In genomic region chr5:172175263-172175719, GRCh38 we compare ENCODE assay signal across 8 cellular contexts. TPM values are rescaled to one million over a fixed set of nuclear protein-coding genes. Genes with fewer than 3 reads are reported as not detected.
A peak's percentile ranks its signal among the peaks of the same experiment; 100 is the strongest.
DNase-seq lines count a peak whose midpoint lies in the region; ATAC-seq and TF ChIP-seq lines count a peak whose summit lies in the region.

No MANE protein-coding gene starts in this region.

- no peaks in the 10 kb centered on the region for H3K27me3 Mint-ChIP-seq in activated T-cell treated with anti-CD3 and anti-CD28 coated beads, Interleukin-2, amount 50 U/mL, for 4 hours (ENCODE audit: low read depth)

- 47 to 68% methylated on average over 7 of the region's 7 CpGs for WGBS in lower leg skin, 2 donors

- H3K36me3 Mint-ChIP-seq in activated T-cell treated with anti-CD3 and anti-CD28 coated beads, Interleukin-2, amount 50 U/mL, for 4 hours (ENCODE audit: insufficient read depth): peaks cover 7% of the 10 kb centered on the region
- H3K36me3 Mint-ChIP-seq in stimulated activated effector memory CD8-positive, alpha-beta T cell treated with anti-CD3 and anti-CD28 coated beads, Interleukin-12 subunit alpha, Interleukin-12 subunit beta, amount 100 ng/mL, for 72 hours: peaks cover 80% of the 10 kb centered on the region

- in situ Hi-C loops in GM13976 (cut with MboI; ENCODE audit: low sequenced_read_pairs, unreplicated experiment): loop anchor here (5.0 kb wide), 1 partner anchor 63 kb away; no protein-coding TSS in a partner anchor

- no peak overlapping the region for H3K4me3 ChIP-seq in lower leg skin (ENCODE audit: low read depth, poor library complexity, severe bottlenecking)

- H3K27ac Mint-ChIP-seq in stimulated activated effector memory CD8-positive, alpha-beta T cell treated with anti-CD3 and anti-CD28 coated beads, Interleukin-12 subunit alpha, Interleukin-12 subunit beta, amount 100 ng/mL, for 72 hours: peak overlapping the region; percentile 92

- DNase-seq in GM13976 (ENCODE audit: low spot score) (peak; percentile 81), NOMO-1 treated with dmso at 0.1 percent for 144 hours (lab: John Stamatoyannopoulos, UW; ENCODE audit: unreplicated experiment) (peak; percentile 97), lower leg skin (ENCODE audit: low spot score in 2 of 2) (peak; percentile 57 to 94), D341Med (ENCODE audit: low spot score) (no peak), NCI-H446 treated with DMSO at 0.1 percent for 48 hours (lab: John Stamatoyannopoulos, UW) (no peak)
- peak; percentile 80 for DNase-seq in activated T-cell treated with anti-CD3 and anti-CD28 coated beads, Interleukin-2, amount 50 U/mL, for 4 hours
- DNase-seq in stimulated activated effector memory CD8-positive, alpha-beta T cell treated with anti-CD3 and anti-CD28 coated beads, Interleukin-12 subunit alpha, Interleukin-12 subunit beta, amount 100 ng/mL, for 72 hours (ENCODE audit: low spot score in 2 of 2): peak; percentile 50 to 84

- TF ChIP-seq CTCF in GM13976 (IDR thresholded peaks at IDR 0.05; ENCODE audit: borderline replicate concordance, control extremely low read depth, extremely low read depth, insufficient read depth, missing control alignments) (no peak), lower leg skin (IDR thresholded peaks at IDR 0.05) (no peak)

- H3K4me1 Mint-ChIP-seq in activated T-cell treated with anti-CD3 and anti-CD28 coated beads, Interleukin-2, amount 50 U/mL, for 4 hours (ENCODE audit: low read depth): peaks cover 95% of the 10 kb centered on the region
- H3K4me1 Mint-ChIP-seq in stimulated activated effector memory CD8-positive, alpha-beta T cell treated with anti-CD3 and anti-CD28 coated beads, Interleukin-12 subunit alpha, Interleukin-12 subunit beta, amount 100 ng/mL, for 72 hours: peaks cover 99% of the 10 kb centered on the region

- intact Hi-C loops in lower leg skin (cut with DNase I; ENCODE audit: low total_unique reads): no loop called here

- no peak for TF ChIP-seq POLR2A in lower leg skin (IDR thresholded peaks at IDR 0.05)

- no peaks in the 10 kb centered on the region for H3K9me3 Mint-ChIP-seq in activated T-cell treated with anti-CD3 and anti-CD28 coated beads, Interleukin-2, amount 50 U/mL, for 4 hours
- H3K9me3 Mint-ChIP-seq in stimulated activated effector memory CD8-positive, alpha-beta T cell treated with anti-CD3 and anti-CD28 coated beads, Interleukin-12 subunit alpha, Interleukin-12 subunit beta, amount 100 ng/mL, for 72 hours: no peaks in the 10 kb centered on the region

- peak overlapping the region; percentile 77 for H3K4me3 Mint-ChIP-seq in activated T-cell treated with anti-CD3 and anti-CD28 coated beads, Interleukin-2, amount 50 U/mL, for 4 hours
- H3K4me3 Mint-ChIP-seq in stimulated activated effector memory CD8-positive, alpha-beta T cell treated with anti-CD3 and anti-CD28 coated beads, Interleukin-12 subunit alpha, Interleukin-12 subunit beta, amount 100 ng/mL, for 72 hours: peak overlapping the region; percentile 95

- ATAC-seq in HG02588 (IDR thresholded peaks at IDR 0.05; ENCODE audit: unreplicated experiment): peak; percentile 61
- ATAC-seq in activated T-cell treated with anti-CD3 and anti-CD28 coated beads, Interleukin-2, amount 50 U/mL, for 4 hours: peak; percentile 71 to 76
- ATAC-seq in stimulated activated effector memory CD8-positive, alpha-beta T cell treated with anti-CD3 and anti-CD28 coated beads, Interleukin-12 subunit alpha, Interleukin-12 subunit beta, amount 100 ng/mL, for 72 hours: peak; percentile 81

RNA-seq across cellular contexts. Expression of gene STK10, which starts 12.7 kb away (rescaled TPM):
- 10 to 100 TPM; 62.1 to 79.0 (median 72.6) TPM for total RNA-seq in activated T-cell treated with anti-CD3 and anti-CD28 coated beads, Interleukin-2, amount 50 U/mL, for 4 hours
- 10 to 100 TPM; 34.4 to 59.8 (median 40.7) TPM for total RNA-seq in lower leg skin

RNA-seq across cellular contexts. Expression of gene EFCAB9, which starts 18.7 kb away (rescaled TPM):
- not detected for total RNA-seq in activated T-cell treated with anti-CD3 and anti-CD28 coated beads, Interleukin-2, amount 50 U/mL, for 4 hours
- not detected for total RNA-seq in lower leg skin

Comparison
In these comparisons a context has a peak if more than half of its experiments do, and no peak if none do; other contexts are left out.
1. DNase-seq: peak in GM13976 (single experiment), NOMO-1 treated with dmso at 0.1 percent for 144 hours (single experiment), activated T-cell treated with anti-CD3 and anti-CD28 coated beads, Interleukin-2, amount 50 U/mL, for 4 hours (single experiment), lower leg skin (2 of 2) and stimulated activated effector memory CD8-positive, alpha-beta T cell treated with anti-CD3 and anti-CD28 coated beads, Interleukin-12 subunit alpha, Interleukin-12 subunit beta, amount 100 ng/mL, for 72 hours (2 of 2); none in D341Med (single experiment) and NCI-H446 treated with DMSO at 0.1 percent for 48 hours (single experiment).
2. Peak in every context shown above with its lines, with median percentiles within 50 percentile points of each other: ATAC-seq.